21 cellular contexts compared by ENCODE assay signal in the genomic region with DNA sequence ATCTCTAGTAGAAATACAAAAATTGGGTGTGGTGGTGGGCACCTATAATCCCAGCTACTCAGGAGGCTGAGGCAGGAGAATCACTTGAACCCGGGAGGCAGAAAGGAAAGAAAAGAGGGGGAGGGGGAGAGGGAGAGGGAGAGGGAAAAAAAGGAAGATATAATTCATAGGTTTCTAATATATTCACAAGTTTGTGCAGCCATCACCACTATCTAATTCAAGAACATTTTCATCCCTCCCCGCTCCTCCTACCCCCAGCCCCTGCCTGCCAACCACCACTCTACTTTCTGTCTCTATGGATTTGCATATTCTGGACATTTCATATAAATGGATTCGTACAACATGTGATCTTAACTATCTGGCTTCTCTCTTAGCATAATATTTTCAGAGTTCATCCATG.
"Had no signal": no experiment of that assay in that cellular context is flagged by ENCODE, and none has a peak within 500 bp of the region (broad histone marks: within the 10 kb centered on the region; RNA-seq: fewer than 3 reads in every experiment).

No MANE protein-coding gene starts in this region.

- H3K9me3 ChIP-seq: MG63 had no signal

- H3K4me3 ChIP-seq: MG63 had no signal

- H3K27me3 ChIP-seq: MG63 had no signal

- DNase-seq: Karpas-422, MG63, MM.1S, MV-4-11, NCI-H1048, NCI-H1092, NCI-H1105, NCI-H1417 treated with DMSO at 0.1 percent for 48 hours, NCI-H1436 treated with DMSO at 0.1 percent for 48 hours, NCI-H187, NCI-H187 treated with DMSO at 0.1 percent for 48 hours, NCI-H1930, NCI-H2081 treated with DMSO at 0.1 percent for 48 hours, NCI-H2107, NCI-H2171, NCI-H2227 treated with DMSO at 0.1 percent for 48 hours, NCI-H226, NCI-H345, NCI-H446, NCI-H446 treated with DMSO at 0.1 percent for 48 hours, NCI-H510A had no signal

- H3K36me3 ChIP-seq: MG63 had no signal
